Comparison of ENCODE assay signal across 8 cellular contexts in the genomic region with DNA sequence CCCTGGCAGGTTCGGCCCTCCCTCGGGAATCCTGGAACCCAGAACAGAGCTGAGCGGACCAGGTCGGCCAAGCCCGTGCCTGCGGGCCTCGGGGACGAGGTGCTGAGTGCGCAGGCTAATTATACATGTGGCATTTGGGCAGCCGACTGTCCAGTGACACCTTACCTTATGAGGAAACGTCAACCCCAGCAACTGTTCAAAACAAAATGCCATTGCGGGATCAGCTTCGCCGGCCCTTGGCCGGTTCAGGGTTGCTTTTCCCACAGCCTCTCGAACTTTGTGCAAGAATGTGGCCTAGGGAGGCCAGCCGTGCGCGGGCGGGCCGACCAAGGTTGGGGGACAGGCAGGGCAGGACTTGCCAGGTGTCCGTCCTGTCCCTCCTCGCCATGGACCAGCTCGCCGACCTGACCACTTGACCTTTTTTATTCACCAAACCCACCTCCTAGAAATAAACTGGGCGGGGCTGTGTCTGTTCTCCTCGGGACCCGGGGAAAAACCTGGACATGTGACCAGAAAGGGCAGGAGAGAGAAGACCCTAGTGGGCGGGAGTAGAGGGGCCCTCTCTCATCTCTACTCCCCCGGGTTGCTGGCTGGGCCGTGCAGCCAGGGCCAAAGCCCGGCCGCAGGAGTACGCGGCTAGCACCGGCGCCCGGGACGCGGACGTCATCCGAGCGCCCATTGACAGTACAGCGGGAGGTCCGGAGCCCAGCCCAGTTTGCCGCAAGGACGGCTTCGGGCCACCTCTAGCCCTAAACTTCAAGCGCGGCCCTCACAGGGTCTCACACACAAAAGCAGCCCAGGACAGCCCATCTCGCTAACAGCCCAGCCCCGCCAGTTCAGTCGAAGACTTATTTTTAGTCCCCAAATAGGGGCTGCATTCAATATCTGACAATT.
DNase-seq lines count a peak whose midpoint lies in the region; ATAC-seq, FAIRE-seq and TF ChIP-seq lines count a peak whose summit lies in the region.

No MANE protein-coding gene starts in this region.

- H3K9me3 ChIP-seq in K562 (replicated peaks; ENCODE audit: control insufficient read depth, insufficient read depth, low read depth, low read length): no peaks in the 10 kb centered on the region
- H3K9me3 ChIP-seq in iPS-20b (ENCODE audit: insufficient read depth, low read depth, low read length): peaks cover 5% of the 10 kb centered on the region; the same call in 1 of the 2 replicates
- H3K9me3 ChIP-seq in skeletal muscle tissue (ENCODE audit: control insufficient read depth in 3 of 3, low read length in 3 of 3): no peaks in the 10 kb centered on the region

- H3K79me2 ChIP-seq in K562 (ENCODE audit: control insufficient read depth, insufficient read depth, low read length): peaks cover 30% of the 10 kb centered on the region

- no peaks in the 10 kb centered on the region for H3K36me3 ChIP-seq in K562 (ENCODE audit: control insufficient read depth, insufficient read depth, low read length)
- no peaks in the 10 kb centered on the region for H3K36me3 ChIP-seq in iPS-20b (ENCODE audit: insufficient read depth, low read depth, low read length)
- H3K36me3 ChIP-seq in skeletal muscle tissue (ENCODE audit: control insufficient read depth in 3 of 3, insufficient read depth in 3 of 3, low read length in 3 of 3): no peaks in the 10 kb centered on the region

- no peak for FAIRE-seq in K562 (lab: Jason Lieb, UNC)

- POLR2A ChIA-PET in K562 (lab: Yijun Ruan, JAX): interaction anchor here (0.6 to 1.9 kb wide), 10 partner anchors 8 to 1486 kb away, joined by 3 to 8 read pairs (median 3); no protein-coding TSS in a partner anchor

- peak overlapping the region; percentile 95 for H2AFZ ChIP-seq in K562 (ENCODE audit: low read depth, low read length)

- H3K9me1 ChIP-seq in K562 (ENCODE audit: control insufficient read depth, insufficient read depth, low read length): no peaks in the 10 kb centered on the region

- 8% methylated on average over 51 of the region's 53 CpGs for WGBS in K562 (ENCODE audit: insufficient coverage, low coverage, missing lambda C conversion rate)

- peaks cover 16 to 40% of the 10 kb centered on the region in 2 experiments; a peak in 4 of 5 replicates for H3K4me1 ChIP-seq in K562 (replicated peaks in 1 of 2; ENCODE audit: control insufficient read depth in 2 of 2, insufficient read depth in 2 of 2, low read length in 2 of 2)
- H3K4me1 ChIP-seq in iPS-20b (ENCODE audit: insufficient read depth, low read length): peaks cover 5% of the 10 kb centered on the region; the same call in 1 of the 2 replicates
- H3K4me1 ChIP-seq in skeletal muscle tissue (ENCODE audit: control insufficient read depth in 3 of 3, insufficient read depth in 3 of 3, low read length in 3 of 3): peaks cover 24 to 36% (median 29%) of the 10 kb centered on the region in 3 donors

- no peak for TF ChIP-seq RAD21 in K562 (CRISPR knock-in tag; conservative IDR thresholded peaks at IDR 0.05 in 1 of 2, IDR thresholded peaks at IDR 0.05 in 1 of 2)

- H3K4me3 ChIP-seq in K562: peak overlapping the region; percentile 71
- peak overlapping the region; percentile 69 for H3K4me3 ChIP-seq in iPS-20b (ENCODE audit: low read length)
- peak overlapping the region; percentile 83 to 98 (median 93) for H3K4me3 ChIP-seq in skeletal muscle tissue (ENCODE audit: low read length in 3 of 3)

- H3K4me1 Mint-ChIP-seq in activated CD4-positive, alpha-beta T cell treated with anti-CD3 and anti-CD28 coated beads, Interleukin-2, amount 10 ng/mL, durations not matched to agents 24 days and 14 days: peaks cover 12% of the 10 kb centered on the region

- H3K9me3 Mint-ChIP-seq in activated CD4-positive, alpha-beta T cell treated with anti-CD3 and anti-CD28 coated beads, Interleukin-2, amount 10 ng/mL, durations not matched to agents 24 days and 14 days: peaks cover 6% of the 10 kb centered on the region

- H3K9ac ChIP-seq in K562 (ENCODE audit: insufficient read depth in 1 of 2, low read depth in 2 of 2, low read length in 2 of 2) (peak overlapping the region; percentile 75 to 98), iPS-20b (ENCODE audit: low read depth, low read length) (peak overlapping the region; percentile 14; the same call in 1 of the 2 replicates), skeletal muscle tissue (ENCODE audit: low read depth in 1 of 3, low read length in 3 of 3) (peak overlapping the region; percentile 95 to 99 (median 98))

- no peak for DNase-seq in activated CD4-positive, alpha-beta T cell treated with anti-CD3 and anti-CD28 coated beads, Interleukin-2, amount 10 ng/mL, durations not matched to agents 24 days and 14 days
- no peak for DNase-seq in activated CD4-positive, alpha-beta T cell treated with anti-CD3 and anti-CD28 coated beads for 4 hours
- DNase-seq in K562 (ENCODE audit: extremely low read depth in 1 of 4, low spot score in 3 of 4) (peak; percentile 60 to 83 (median 66)), T-helper 9 cell (no peak)
- DNase-seq in activated CD4-positive, alpha-beta T cell treated with anti-CD3 and anti-CD28 coated beads for 1 hour: no peak

- peaks cover 8% of the 10 kb centered on the region for H3K36me3 Mint-ChIP-seq in activated CD4-positive, alpha-beta T cell treated with anti-CD3 and anti-CD28 coated beads, Interleukin-2, amount 10 ng/mL, durations not matched to agents 24 days and 14 days (ENCODE audit: low read depth)

- peak overlapping the region; percentile 79 for H3K4me2 ChIP-seq in K562 (ENCODE audit: insufficient read depth, low read length)

- peak; percentile 63 for TF ChIP-seq POLR2A in K562 (conservative IDR thresholded peaks at IDR 0.05)

- no peaks in the 10 kb centered on the region for H4K20me1 ChIP-seq in K562 (replicated peaks; ENCODE audit: control insufficient read depth, insufficient read depth, low read length)

- no TSS peak for BruUV-seq in K562 (replicated peaks; lab: Mats Ljungman, UMichigan)

- in situ Hi-C loops in K562 (cut with MboI): loop anchor here (25.0 kb wide), 1 partner anchor 767 kb away; no protein-coding TSS in a partner anchor

- H3K27ac ChIP-seq in K562 (ENCODE audit: extremely low read depth, low read depth, low read length): peak overlapping the region; percentile 90
- H3K27ac ChIP-seq in iPS-20b (ENCODE audit: low read length): no peak overlapping the region
- H3K27ac ChIP-seq in skeletal muscle tissue (ENCODE audit: low read depth, low read length): peak overlapping the region; percentile 99

- H3K4me3 Mint-ChIP-seq in activated CD4-positive, alpha-beta T cell treated with anti-CD3 and anti-CD28 coated beads, Interleukin-2, amount 10 ng/mL, durations not matched to agents 24 days and 14 days: peak overlapping the region; percentile 53

- ATAC-seq in K562: peak; percentile 65
- no peak for ATAC-seq in GM19395 (IDR thresholded peaks at IDR 0.05; ENCODE audit: unreplicated experiment)

- intact Hi-C loops in activated CD4-positive, alpha-beta T cell treated with anti-CD3 and anti-CD28 coated beads, Interleukin-2, amount 10 ng/mL, durations not matched to agents 24 days and 14 days (cut with micrococcal nuclease): loop anchor here (1.0 kb wide), 1 partner anchor 9 kb away; no protein-coding TSS in a partner anchor
- intact Hi-C loops in K562 (cut with micrococcal nuclease): loop anchor here (5.0 to 10.0 kb wide), 3 partner anchors 149 to 559 kb away; no protein-coding TSS in a partner anchor

- no peaks in the 10 kb centered on the region for H3K27me3 ChIP-seq in K562 (ENCODE audit: control insufficient read depth in 2 of 2, insufficient read depth in 2 of 2, low read length in 2 of 2)
- peaks cover 98% of the 10 kb centered on the region for H3K27me3 ChIP-seq in iPS-20b (ENCODE audit: insufficient read depth, low read length)
- H3K27me3 ChIP-seq in skeletal muscle tissue (ENCODE audit: control insufficient read depth in 3 of 3, insufficient read depth in 3 of 3, low read length in 3 of 3): no peaks in the 10 kb centered on the region

- no peak for TF ChIP-seq EP300 in K562 (IDR thresholded peaks at IDR 0.05; ENCODE audit: low read length)

- TF ChIP-seq CTCF in K562 (IDR thresholded peaks at IDR 0.05 in 2 of 3, conservative IDR thresholded peaks at IDR 0.05 in 1 of 3; ENCODE audit: insufficient read depth in 2 of 3, low read depth in 1 of 3, low read length in 3 of 3): no peak

- CTCF ChIA-PET in K562 (lab: Yijun Ruan, JAX; ENCODE audit: low intra/inter-chr PET ratio): no interaction called here

- H3K27me3 Mint-ChIP-seq in activated CD4-positive, alpha-beta T cell treated with anti-CD3 and anti-CD28 coated beads, Interleukin-2, amount 10 ng/mL, durations not matched to agents 24 days and 14 days: peaks cover 53% of the 10 kb centered on the region

- peak overlapping the region; percentile 73 for H3K27ac Mint-ChIP-seq in activated CD4-positive, alpha-beta T cell treated with anti-CD3 and anti-CD28 coated beads, Interleukin-2, amount 10 ng/mL, durations not matched to agents 24 days and 14 days

TF ChIP-seq in K562, 482 proteins besides CTCF, POLR2A, EP300 and RAD21 (continues in another document):
- peak; percentile 77 for TF ChIP-seq RBFOX2 (IDR thresholded peaks at IDR 0.05; ENCODE audit: low read depth, low read length)
- TF ChIP-seq HNRNPLL (IDR thresholded peaks at IDR 0.05; ENCODE audit: low read depth, low read length, poor library complexity, severe bottlenecking): peak; percentile 1
- TF ChIP-seq, protein P1, sequence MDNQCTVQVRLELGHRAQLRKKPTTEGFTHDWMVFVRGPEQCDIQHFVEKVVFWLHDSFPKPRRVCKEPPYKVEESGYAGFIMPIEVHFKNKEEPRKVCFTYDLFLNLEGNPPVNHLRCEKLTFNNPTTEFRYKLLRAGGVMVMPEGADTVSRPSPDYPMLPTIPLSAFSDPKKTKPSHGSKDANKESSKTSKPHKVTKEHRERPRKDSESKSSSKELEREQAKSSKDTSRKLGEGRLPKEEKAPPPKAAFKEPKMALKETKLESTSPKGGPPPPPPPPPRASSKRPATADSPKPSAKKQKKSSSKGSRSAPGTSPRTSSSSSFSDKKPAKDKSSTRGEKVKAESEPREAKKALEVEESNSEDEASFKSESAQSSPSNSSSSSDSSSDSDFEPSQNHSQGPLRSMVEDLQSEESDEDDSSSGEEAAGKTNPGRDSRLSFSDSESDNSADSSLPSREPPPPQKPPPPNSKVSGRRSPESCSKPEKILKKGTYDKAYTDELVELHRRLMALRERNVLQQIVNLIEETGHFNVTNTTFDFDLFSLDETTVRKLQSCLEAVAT (IDR thresholded peaks at IDR 0.05): 0 out of 4 replicates have a peak, but pooled peaks of 1 of the 2 experiments have one; percentile 40

Comparison
In these comparisons a context has a peak if more than half of its experiments do, and no peak if none do; other contexts are left out.
1. DNase-seq: peak in K562 (4 of 4); none in activated CD4-positive, alpha-beta T cell treated with anti-CD3 and anti-CD28 coated beads, Interleukin-2, amount 10 ng/mL, durations not matched to agents 24 days and 14 days (single experiment), activated CD4-positive, alpha-beta T cell treated with anti-CD3 and anti-CD28 coated beads for 4 hours (0 of 2), T-helper 9 cell (single experiment) and activated CD4-positive, alpha-beta T cell treated with anti-CD3 and anti-CD28 coated beads for 1 hour (single experiment).
2. H3K9ac ChIP-seq: peak in every context shown above with its lines; median percentile 98 in skeletal muscle tissue; 86 in K562; 14 in iPS-20b.
3. Peak in every context shown above with its lines, with median percentiles within 50 percentile points of each other: H3K4me3 ChIP-seq.